In the genomic region with DNA sequence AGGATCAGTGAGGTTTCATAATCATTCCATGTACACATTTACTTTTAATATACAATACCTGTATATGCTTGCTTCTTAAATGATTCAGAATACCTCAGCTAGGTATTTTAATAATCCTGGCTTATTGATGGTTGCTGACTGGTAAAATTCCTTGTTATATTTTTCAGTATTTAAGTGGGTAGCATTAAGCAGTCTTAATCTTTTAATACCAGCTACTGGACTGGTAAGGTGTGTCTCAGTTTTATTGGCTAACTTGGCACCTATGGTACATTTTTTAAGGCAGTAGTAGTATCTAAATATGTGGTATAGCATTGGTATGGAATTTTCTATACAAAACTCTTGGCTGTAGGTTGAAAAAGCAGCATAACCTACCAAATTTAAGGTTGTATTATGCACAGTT, we compare ENCODE assay signal across 22 cellular contexts.
DNase-seq lines count a peak whose midpoint lies in the region; ATAC-seq and TF ChIP-seq lines count a peak whose summit lies in the region.
"Had no signal": no experiment of that assay in that cellular context is flagged by ENCODE, and none has a peak within 500 bp of the region (broad histone marks: within the 10 kb centered on the region; RNA-seq: fewer than 3 reads in every experiment).

No MANE protein-coding gene starts in this region.

- H3K9me3 ChIP-seq in SK-N-SH: no peaks in the 10 kb centered on the region
- H3K9me3 ChIP-seq in GM23248 (ENCODE audit: low read depth): no peaks in the 10 kb centered on the region
- H3K9me3 ChIP-seq: body of pancreas, esophagus muscularis mucosa, upper lobe of right lung had no signal

- H3K27ac Mint-ChIP-seq in central memory CD8-positive, alpha-beta T cell (ENCODE audit: low read depth): peak overlapping the region; percentile 41
- peak overlapping the region in 6 of 10 donors; percentile 4 to 74 (median 20) for H3K27ac Mint-ChIP-seq in naive thymus-derived CD8-positive, alpha-beta T cell
- H3K27ac Mint-ChIP-seq: activated CD8-positive, alpha-beta memory T cell treated with anti-CD3 and anti-CD28 coated beads, Interleukin-2, amount 10 ng/mL, durations not matched to agents 7 days and 5 days; progenitor cell of endocrine pancreas had no signal

- peaks cover 70% of the 10 kb centered on the region for H3K79me2 ChIP-seq in SK-N-SH (ENCODE audit: insufficient read depth)
- H3K79me2 ChIP-seq in GM23248 (ENCODE audit: insufficient read depth): peaks cover 81% of the 10 kb centered on the region

- DNase-seq in SK-N-SH (no peak), GM23248 (no peak), NCI-H1417 treated with DMSO at 0.1 percent for 48 hours (lab: John Stamatoyannopoulos, UW) (no peak), DMS79 treated with DMSO at 0.1 percent for 48 hours (lab: John Stamatoyannopoulos, UW) (no peak)
- DNase-seq in central memory CD8-positive, alpha-beta T cell (ENCODE audit: low spot score in 2 of 2): no peak
- DNase-seq in naive thymus-derived CD8-positive, alpha-beta T cell: no peak
- no peak for DNase-seq in activated naive CD4-positive, alpha-beta T cell (lab: John Stamatoyannopoulos, UW)
- DNase-seq: activated CD4-positive, alpha-beta T cell treated with anti-CD3 and anti-CD28 coated beads for 48 hours; activated CD8-positive, alpha-beta memory T cell treated with anti-CD3 and anti-CD28 coated beads, Interleukin-2, amount 10 ng/mL, durations not matched to agents 7 days and 5 days; body of pancreas; CD8-positive, alpha-beta T cell; DMS153; effector memory CD4-positive, alpha-beta T cell; KBM-7; NCI-H510A treated with DMSO at 0.1 percent for 48 hours; upper lobe of right lung had no signal

- H3K9ac ChIP-seq in SK-N-SH (no peak overlapping the region), GM23248 (peak overlapping the region; percentile 49)

- TF ChIP-seq RAD21 in SK-N-SH (IDR thresholded peaks at IDR 0.05; ENCODE audit: low read length): no peak

- in situ Hi-C loops in GM23248 (cut with MboI): no loop called here

- no peaks in the 10 kb centered on the region for H3K27me3 ChIP-seq in SK-N-SH (ENCODE audit: insufficient read depth)
- no peaks in the 10 kb centered on the region for H3K27me3 ChIP-seq in GM23248 (replicated peaks; ENCODE audit: insufficient read depth)
- H3K27me3 ChIP-seq: body of pancreas, esophagus muscularis mucosa, upper lobe of right lung had no signal

- no peak overlapping the region for H3K4me3 ChIP-seq in SK-N-SH (ENCODE audit: low read depth in 2 of 2, low read length in 1 of 2)
- H3K4me3 ChIP-seq in GM23248: 0 out of 2 replicates have a peak overlapping the region, but pooled peaks have one; percentile 51
- H3K4me3 ChIP-seq: body of pancreas, esophagus muscularis mucosa, lung, upper lobe of right lung had no signal

- H3K4me2 ChIP-seq in SK-N-SH: peak overlapping the region; percentile 52; the same call in 1 of the 2 replicates
- H3K4me2 ChIP-seq in GM23248 (ENCODE audit: unreplicated experiment): peak overlapping the region; percentile 63

- no peaks in the 10 kb centered on the region for H3K27me3 Mint-ChIP-seq in central memory CD8-positive, alpha-beta T cell
- H3K27me3 Mint-ChIP-seq in naive thymus-derived CD8-positive, alpha-beta T cell: no peaks in the 10 kb centered on the region
- H3K27me3 Mint-ChIP-seq: activated CD8-positive, alpha-beta memory T cell treated with anti-CD3 and anti-CD28 coated beads, Interleukin-2, amount 10 ng/mL, durations not matched to agents 7 days and 5 days; progenitor cell of endocrine pancreas had no signal

- H3K4me1 Mint-ChIP-seq in central memory CD8-positive, alpha-beta T cell: peaks cover 36% of the 10 kb centered on the region
- H3K4me1 Mint-ChIP-seq in naive thymus-derived CD8-positive, alpha-beta T cell: peaks cover 14 to 50% (median 36%) of the 10 kb centered on the region in 4 donors

- no peak for ATAC-seq in SK-N-SH treated with all-trans-retinoic acid at 6 μM for 48 hours
- ATAC-seq in central memory CD8-positive, alpha-beta T cell (replicated peaks; ENCODE audit: extremely low read depth, poor library complexity, severe bottlenecking): no peak
- ATAC-seq in naive thymus-derived CD8-positive, alpha-beta T cell: no peak
- ATAC-seq: activated CD8-positive, alpha-beta memory T cell treated with anti-CD3 and anti-CD28 coated beads, Interleukin-2, amount 10 ng/mL, durations not matched to agents 7 days and 5 days; body of pancreas; CD8-positive, alpha-beta T cell; Panc1; upper lobe of right lung had no signal

- no peak overlapping the region for H2AFZ ChIP-seq in SK-N-SH (ENCODE audit: low read depth)
- H2AFZ ChIP-seq in GM23248: no peak overlapping the region

- no peak for TF ChIP-seq EP300 in SK-N-SH (IDR thresholded peaks at IDR 0.05; ENCODE audit: borderline replicate concordance in 1 of 2, low read depth in 1 of 2, low read length in 1 of 2)

- H3K4me1 ChIP-seq in SK-N-SH (ENCODE audit: control insufficient read depth in 1 of 2, insufficient read depth in 2 of 2, low read depth in 1 of 2, low read length in 1 of 2) (peaks cover 3 to 47% of the 10 kb centered on the region in 2 experiments; a peak in 3 of 4 replicates), GM23248 (ENCODE audit: insufficient read depth) (peaks cover 50% of the 10 kb centered on the region)

- CTCF ChIA-PET in SK-N-SH (lab: Yijun Ruan, JAX): interaction anchor here (1.2 to 2.1 kb wide), 2 partner anchors 36 to 97 kb away, joined by 3 to 6 read pairs; a partner anchor contains a TSS

- H3F3A ChIP-seq in SK-N-SH (replicated peaks; ENCODE audit: insufficient read depth) (peaks cover 32% of the 10 kb centered on the region), GM23248 (ENCODE audit: insufficient read depth) (peaks cover 49% of the 10 kb centered on the region)

- H3K4me3 Mint-ChIP-seq in central memory CD8-positive, alpha-beta T cell: no peak overlapping the region
- H3K4me3 Mint-ChIP-seq in naive thymus-derived CD8-positive, alpha-beta T cell: no peak overlapping the region
- H3K4me3 Mint-ChIP-seq: activated CD8-positive, alpha-beta memory T cell treated with anti-CD3 and anti-CD28 coated beads, Interleukin-2, amount 10 ng/mL, durations not matched to agents 7 days and 5 days; CD8-positive, alpha-beta T cell had no signal

- H3K27ac ChIP-seq in SK-N-SH (ENCODE audit: low read depth in 2 of 2, low read length in 1 of 2): peak overlapping the region in 1 of 2 experiments; percentile 82; a peak in 2 of 4 replicates
- H3K27ac ChIP-seq in GM23248: peak overlapping the region; percentile 71
- H3K27ac ChIP-seq: 22Rv1, body of pancreas, upper lobe of right lung had no signal

- POLR2A ChIA-PET in SK-N-SH (lab: Yijun Ruan, JAX): no interaction called here
- POLR2A ChIA-PET in naive thymus-derived CD8-positive, alpha-beta T cell (lab: Charles Lee): no interaction called here

- H4K20me1 ChIP-seq in SK-N-SH (ENCODE audit: insufficient read depth): no peaks in the 10 kb centered on the region
- no peaks in the 10 kb centered on the region for H4K20me1 ChIP-seq in GM23248 (ENCODE audit: insufficient read depth)

- peaks cover 23% of the 10 kb centered on the region for H3K36me3 Mint-ChIP-seq in central memory CD8-positive, alpha-beta T cell (ENCODE audit: insufficient read depth)
- H3K36me3 Mint-ChIP-seq in naive thymus-derived CD8-positive, alpha-beta T cell: peaks cover 9 to 41% (median 12%) of the 10 kb centered on the region in 3 donors

- no peaks in the 10 kb centered on the region for H3K9me3 Mint-ChIP-seq in central memory CD8-positive, alpha-beta T cell
- H3K9me3 Mint-ChIP-seq in naive thymus-derived CD8-positive, alpha-beta T cell: peaks cover 0 to 7% (median 0%) of the 10 kb centered on the region in 9 donors

- H3K9me2 ChIP-seq in SK-N-SH (no peaks in the 10 kb centered on the region), GM23248 (ENCODE audit: insufficient read depth) (no peaks in the 10 kb centered on the region)

- H3K36me3 ChIP-seq in SK-N-SH (replicated peaks in 1 of 2; ENCODE audit: control insufficient read depth in 1 of 2, insufficient read depth in 2 of 2, low read length in 1 of 2): peaks cover 8 to 10% of the 10 kb centered on the region in 2 experiments
- H3K36me3 ChIP-seq in GM23248 (ENCODE audit: low read depth): no peaks in the 10 kb centered on the region

- no peak for TF ChIP-seq CTCF in SK-N-SH (IDR thresholded peaks at IDR 0.05)

TF ChIP-seq in SK-N-SH, 30 proteins besides CTCF, POLR2A, EP300 and RAD21 (continues in another document):
- TF ChIP-seq MEF2A (IDR thresholded peaks at IDR 0.05; ENCODE audit: borderline replicate concordance, low read depth) (no peak), TEAD4 (IDR thresholded peaks at IDR 0.05; ENCODE audit: borderline replicate concordance, insufficient read depth) (no peak), EZH2phosphoT487 (IDR thresholded peaks at IDR 0.05; ENCODE audit: borderline replicate concordance, low read depth) (no peak), SMC3 (IDR thresholded peaks at IDR 0.05; ENCODE audit: low read depth, low read length) (no peak), CHD2 (IDR thresholded peaks at IDR 0.05; ENCODE audit: low read length, partially characterized antibody) (no peak), TAF1 (IDR thresholded peaks at IDR 0.05; ENCODE audit: borderline replicate concordance, low read depth, low read length) (no peak), FOXJ3 (CRISPR knock-in tag; IDR thresholded peaks at IDR 0.05) (no peak), SIN3A (IDR thresholded peaks at IDR 0.05; ENCODE audit: borderline replicate concordance, low read depth, low read length) (no peak), RXRA (IDR thresholded peaks at IDR 0.05; ENCODE audit: borderline replicate concordance, low read depth) (no peak), NRF1 (IDR thresholded peaks at IDR 0.05; ENCODE audit: low read depth, low read length) (no peak)

TF ChIP-seq in SK-N-SH treated with all-trans-retinoic acid at 6 μM for 48 hours, 23 proteins besides CTCF, POLR2A, EP300 and RAD21 (continues in another document):
- TF ChIP-seq, protein P1, sequence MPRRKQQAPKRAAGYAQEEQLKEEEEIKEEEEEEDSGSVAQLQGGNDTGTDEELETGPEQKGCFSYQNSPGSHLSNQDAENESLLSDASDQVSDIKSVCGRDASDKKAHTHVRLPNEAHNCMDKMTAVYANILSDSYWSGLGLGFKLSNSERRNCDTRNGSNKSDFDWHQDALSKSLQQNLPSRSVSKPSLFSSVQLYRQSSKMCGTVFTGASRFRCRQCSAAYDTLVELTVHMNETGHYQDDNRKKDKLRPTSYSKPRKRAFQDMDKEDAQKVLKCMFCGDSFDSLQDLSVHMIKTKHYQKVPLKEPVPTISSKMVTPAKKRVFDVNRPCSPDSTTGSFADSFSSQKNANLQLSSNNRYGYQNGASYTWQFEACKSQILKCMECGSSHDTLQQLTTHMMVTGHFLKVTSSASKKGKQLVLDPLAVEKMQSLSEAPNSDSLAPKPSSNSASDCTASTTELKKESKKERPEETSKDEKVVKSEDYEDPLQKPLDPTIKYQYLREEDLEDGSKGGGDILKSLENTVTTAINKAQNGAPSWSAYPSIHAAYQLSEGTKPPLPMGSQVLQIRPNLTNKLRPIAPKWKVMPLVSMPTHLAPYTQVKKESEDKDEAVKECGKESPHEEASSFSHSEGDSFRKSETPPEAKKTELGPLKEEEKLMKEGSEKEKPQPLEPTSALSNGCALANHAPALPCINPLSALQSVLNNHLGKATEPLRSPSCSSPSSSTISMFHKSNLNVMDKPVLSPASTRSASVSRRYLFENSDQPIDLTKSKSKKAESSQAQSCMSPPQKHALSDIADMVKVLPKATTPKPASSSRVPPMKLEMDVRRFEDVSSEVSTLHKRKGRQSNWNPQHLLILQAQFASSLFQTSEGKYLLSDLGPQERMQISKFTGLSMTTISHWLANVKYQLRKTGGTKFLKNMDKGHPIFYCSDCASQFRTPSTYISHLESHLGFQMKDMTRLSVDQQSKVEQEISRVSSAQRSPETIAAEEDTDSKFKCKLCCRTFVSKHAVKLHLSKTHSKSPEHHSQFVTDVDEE (CRISPR knock-in tag; IDR thresholded peaks at IDR 0.05): no peak
